14 cellular contexts compared by ENCODE assay signal in the genomic region with DNA sequence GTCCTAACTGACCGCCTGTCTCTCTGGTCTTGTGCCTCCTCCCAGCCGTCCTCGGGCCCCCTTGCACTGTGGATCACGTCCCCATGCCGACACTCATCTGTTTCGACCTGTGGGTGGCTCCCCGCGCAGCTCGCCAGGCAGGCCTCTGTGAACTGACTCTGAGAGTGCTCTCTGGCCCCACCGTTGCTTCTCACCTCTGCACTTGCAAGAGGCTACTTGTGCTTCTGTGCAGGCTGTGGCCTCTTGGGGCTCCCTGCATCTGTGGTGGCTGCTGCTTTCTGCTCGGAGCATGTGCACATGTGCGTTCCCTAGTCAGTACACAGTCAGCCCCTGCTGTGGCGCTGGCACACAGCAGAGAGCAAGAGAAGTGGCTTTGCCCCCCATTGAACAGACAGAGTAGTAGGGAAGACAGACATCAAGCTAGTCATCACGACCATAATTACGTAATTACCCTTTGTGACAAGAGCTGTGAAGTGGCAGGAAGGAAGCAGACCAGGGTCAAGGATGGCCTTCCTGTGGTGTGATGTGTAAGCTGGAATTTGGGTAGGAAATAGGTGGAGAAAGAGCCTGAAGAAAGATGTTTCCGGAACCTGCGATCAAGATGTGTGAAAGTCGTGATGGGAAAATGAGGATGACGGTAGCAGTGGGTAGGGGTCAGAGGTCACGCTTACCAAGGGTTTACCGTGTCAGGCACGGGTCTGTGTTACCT.
DNase-seq lines count a peak whose midpoint lies in the region; ATAC-seq, FAIRE-seq and TF ChIP-seq lines count a peak whose summit lies in the region.
"Had no signal": no experiment of that assay in that cellular context is flagged by ENCODE, and none has a peak within 500 bp of the region (broad histone marks: within the 10 kb centered on the region; RNA-seq: fewer than 3 reads in every experiment).

No MANE protein-coding gene starts in this region.

- H3K36me3 Mint-ChIP-seq in HFFc6 (ENCODE audit: low read depth) = peaks cover 14% of the 10 kb centered on the region

- no peaks in the 10 kb centered on the region for H3K36me3 ChIP-seq in GM12878 (ENCODE audit: control insufficient read depth in 2 of 2, insufficient read depth in 2 of 2, low read length in 1 of 2)

- peaks cover 3% of the 10 kb centered on the region; the same call in 1 of the 2 replicates for H3K9me3 Mint-ChIP-seq in HFFc6

- TF ChIP-seq CTCF in HFFc6 (IDR thresholded peaks at IDR 0.05) (no peak), GM12878 (IDR thresholded peaks at IDR 0.05 in 2 of 3, conservative IDR thresholded peaks at IDR 0.05 in 1 of 3; ENCODE audit: control insufficient read depth in 2 of 3, extremely low read depth in 1 of 3, insufficient read depth in 1 of 3, low read depth in 3 of 3, low read length in 3 of 3) (no peak)

- intact Hi-C loops in GM12878 (cut with micrococcal nuclease; ENCODE audit: unreplicated experiment) = no loop called here

- H3K4me3 Mint-ChIP-seq in HFFc6 = peak overlapping the region; percentile 43
- H3K4me3 Mint-ChIP-seq: CD8-positive, alpha-beta memory T cell had no signal

- peak overlapping the region; percentile 84 for H3K27ac Mint-ChIP-seq in HFFc6

- CTCF ChIA-PET in GM12878 (lab: Yijun Ruan, JAX) = interaction anchor here (1.0 to 3.1 kb wide), 2 partner anchors 10 to 12 kb away, joined by 3 to 16 read pairs; no protein-coding TSS in a partner anchor

- SMC1A ChIA-PET in GM12878 (lab: Charles Lee; ENCODE audit: uncharacterized antibody, unreplicated experiment) = interaction anchor here (1.4 kb wide), 1 partner anchor 41 kb away, joined by 3 read pairs; no protein-coding TSS in a partner anchor

- DNase-seq in AML-193 (lab: John Stamatoyannopoulos, UW) = peak; percentile 64 to 67
- no peak for DNase-seq in HFFc6
- no peak for DNase-seq in GM12878 (ENCODE audit: low read depth, low spot score)
- peak; percentile 79 for DNase-seq in mesenteric fat pad (ENCODE audit: low spot score)
- DNase-seq in germinal center (ENCODE audit: low spot score) = no peak
- DNase-seq: activated CD4-positive, alpha-beta T cell treated with anti-CD3 and anti-CD28 coated beads, Interleukin-2, amount 50 U/mL, for 1 hour; CD8-positive, alpha-beta memory T cell; erythroblast; kidney glomerular epithelial cell; NCI-H2171; SHP77 had no signal

- no peak overlapping the region for H2AFZ ChIP-seq in GM12878 (ENCODE audit: control insufficient read depth, low read depth, low read length)

- POLR2A ChIA-PET in GM12878 (lab: Charles Lee) = no interaction called here

- H3K27me3 ChIP-seq in GM12878 (replicated peaks in 1 of 2; ENCODE audit: control insufficient read depth in 2 of 2, insufficient read depth in 2 of 2, low read length in 1 of 2) = no peaks in the 10 kb centered on the region

- no peak for TF ChIP-seq POLR2A in GM12878 (IDR thresholded peaks at IDR 0.05; ENCODE audit: low read depth, low read length)

- no peak for FAIRE-seq in GM12878 (lab: Jason Lieb, UNC)

- H3K4me3 ChIP-seq in GM12878 = no peak overlapping the region

- H3K79me2 ChIP-seq in GM12878 (ENCODE audit: control insufficient read depth, insufficient read depth, low read length) = no peaks in the 10 kb centered on the region

- no peaks in the 10 kb centered on the region for H4K20me1 ChIP-seq in GM12878 (ENCODE audit: control insufficient read depth, insufficient read depth)

- no peak for TF ChIP-seq EP300 in GM12878 (IDR thresholded peaks at IDR 0.05; ENCODE audit: borderline replicate concordance in 1 of 2, control insufficient read depth in 1 of 2, low read depth in 2 of 2, low read length in 2 of 2)

- in situ Hi-C loops in GM12878 (cut with MboI) = no loop called here

- TF ChIP-seq RAD21 in GM12878 (IDR thresholded peaks at IDR 0.05; ENCODE audit: insufficient read depth, low read depth, low read length) = no peak

- H3K4me1 Mint-ChIP-seq in HFFc6 (ENCODE audit: low read depth) = peaks cover 55% of the 10 kb centered on the region

- WGBS in GM12878 (ENCODE audit: insufficient coverage, insufficient replicate concordance, low lambda C conversion rate, missing lambda C conversion rate) = 40% methylated on average over 22 of the region's 22 CpGs

- RAD21 ChIA-PET in GM12878 (lab: Charles Lee; ENCODE audit: unreplicated experiment) = no interaction called here

- no TSS peak for BruUV-seq in GM12878 (replicated peaks; lab: Mats Ljungman, UMichigan)

- no peak overlapping the region for H3K4me2 ChIP-seq in GM12878 (ENCODE audit: control insufficient read depth, insufficient read depth)

- ATAC-seq in GM12878 (no peak), HG03439 (IDR thresholded peaks at IDR 0.05; ENCODE audit: unreplicated experiment) (no peak), HG02981 (IDR thresholded peaks at IDR 0.05; ENCODE audit: unreplicated experiment) (no peak), GM19463 (IDR thresholded peaks at IDR 0.05; ENCODE audit: unreplicated experiment) (no peak)

- H3K9me3 ChIP-seq in GM12878 (replicated peaks; ENCODE audit: control insufficient read depth, insufficient read depth, low read length) = no peaks in the 10 kb centered on the region

- no peaks in the 10 kb centered on the region for H3K4me1 ChIP-seq in GM12878 (ENCODE audit: control insufficient read depth, insufficient read depth, low read length)

- H3K9ac ChIP-seq in GM12878 (ENCODE audit: control insufficient read depth, insufficient read depth, low read length) = no peak overlapping the region

- no peak overlapping the region for H3K27ac ChIP-seq in GM12878 (ENCODE audit: control insufficient read depth, insufficient read depth)

- H3K27me3 Mint-ChIP-seq in HFFc6 (ENCODE audit: insufficient read depth) = peaks cover 9% of the 10 kb centered on the region

TF ChIP-seq in GM12878, 131 proteins besides CTCF, POLR2A, EP300 and RAD21 (continues in another document):
- TF ChIP-seq, protein P1, sequence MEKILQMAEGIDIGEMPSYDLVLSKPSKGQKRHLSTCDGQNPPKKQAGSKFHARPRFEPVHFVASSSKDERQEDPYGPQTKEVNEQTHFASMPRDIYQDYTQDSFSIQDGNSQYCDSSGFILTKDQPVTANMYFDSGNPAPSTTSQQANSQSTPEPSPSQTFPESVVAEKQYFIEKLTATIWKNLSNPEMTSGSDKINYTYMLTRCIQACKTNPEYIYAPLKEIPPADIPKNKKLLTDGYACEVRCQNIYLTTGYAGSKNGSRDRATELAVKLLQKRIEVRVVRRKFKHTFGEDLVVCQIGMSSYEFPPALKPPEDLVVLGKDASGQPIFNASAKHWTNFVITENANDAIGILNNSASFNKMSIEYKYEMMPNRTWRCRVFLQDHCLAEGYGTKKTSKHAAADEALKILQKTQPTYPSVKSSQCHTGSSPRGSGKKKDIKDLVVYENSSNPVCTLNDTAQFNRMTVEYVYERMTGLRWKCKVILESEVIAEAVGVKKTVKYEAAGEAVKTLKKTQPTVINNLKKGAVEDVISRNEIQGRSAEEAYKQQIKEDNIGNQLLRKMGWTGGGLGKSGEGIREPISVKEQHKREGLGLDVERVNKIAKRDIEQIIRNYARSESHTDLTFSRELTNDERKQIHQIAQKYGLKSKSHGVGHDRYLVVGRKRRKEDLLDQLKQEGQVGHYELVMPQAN (conservative IDR thresholded peaks at IDR 0.05) = no peak
- TF ChIP-seq SREBF2 (IDR thresholded peaks at IDR 0.05; ENCODE audit: low read length) (no peak), GATAD2B (conservative IDR thresholded peaks at IDR 0.05; ENCODE audit: low read depth) (no peak), USF1 (IDR thresholded peaks at IDR 0.05; ENCODE audit: borderline replicate concordance, extremely low read length, insufficient read depth, low read depth, low read length) (no peak), ZBTB40 (IDR thresholded peaks at IDR 0.05; ENCODE audit: borderline replicate concordance) (no peak), NR2F1 (conservative IDR thresholded peaks at IDR 0.05) (peak; percentile 12; the same call in 1 of the 2 replicates)

Comparison
In these comparisons a context has a peak if more than half of its experiments do, and no peak if none do; other contexts are left out.
1. DNase-seq: peak in AML-193 (2 of 2) and mesenteric fat pad (single experiment); none in HFFc6 (single experiment), GM12878 (single experiment) and germinal center (single experiment).